8 cellular contexts compared by ENCODE assay signal in the genomic region with DNA sequence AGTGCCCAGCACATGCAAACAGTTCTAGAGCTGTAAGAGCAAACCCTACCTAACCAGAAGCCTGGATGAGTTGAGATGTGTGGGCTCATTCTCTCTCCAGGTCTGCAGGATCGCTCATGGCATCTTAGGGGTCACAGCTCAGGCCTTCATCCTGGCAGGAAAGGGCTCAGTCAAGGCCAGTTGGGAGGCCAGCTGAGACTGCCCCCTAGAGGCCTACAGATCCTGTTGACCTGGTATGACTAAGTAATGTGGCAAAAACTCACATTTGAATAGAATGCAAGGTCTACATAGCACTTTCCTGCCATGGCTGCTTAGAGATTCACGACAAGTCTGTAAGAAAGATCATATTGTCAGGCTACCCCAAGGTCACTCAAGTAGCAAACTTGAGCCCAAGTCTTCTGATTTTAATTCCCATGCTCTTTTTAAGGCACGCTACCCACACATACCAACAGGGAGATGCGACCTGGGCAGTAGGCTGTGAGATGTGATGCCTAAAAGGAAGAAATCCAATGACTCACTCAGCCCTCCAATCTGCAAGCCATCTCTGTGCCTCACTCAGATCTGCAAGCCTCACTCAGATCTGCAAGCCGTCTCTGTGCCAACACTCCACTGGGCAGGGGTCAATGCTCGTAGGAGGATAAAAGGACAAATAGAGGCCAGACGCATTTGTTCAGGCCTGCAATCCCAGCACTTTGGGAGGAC. TPM values are rescaled to one million over a fixed set of nuclear protein-coding genes. Genes with fewer than 3 reads are reported as not detected.
A peak's percentile ranks its signal among the peaks of the same experiment; 100 is the strongest.
DNase-seq lines count a peak whose midpoint lies in the region; ATAC-seq and TF ChIP-seq lines count a peak whose summit lies in the region.

No MANE protein-coding gene starts in this region.

- CTCF ChIA-PET in activated CD8-positive, alpha-beta T cell treated with anti-CD3 and anti-CD28 coated beads, Interleukin-2, amount 10 ng/mL, durations not matched to agents 7 days and 5 days (lab: Charles Lee) = no interaction called here

- no peak overlapping the region for H3K4me3 Mint-ChIP-seq in activated CD8-positive, alpha-beta T cell treated with anti-CD3 and anti-CD28 coated beads, Interleukin-2, amount 10 ng/mL, durations not matched to agents 7 days and 5 days

- DNase-seq in NCI-H526 (lab: John Stamatoyannopoulos, UW) = peak; percentile 2 to 51
- no peak for DNase-seq in NCI-H526 treated with DMSO at 0.1 percent for 48 hours (lab: John Stamatoyannopoulos, UW)
- peak; percentile 17 for DNase-seq in LNCaP clone FGC (ENCODE audit: low read depth)
- DNase-seq in activated CD8-positive, alpha-beta T cell treated with anti-CD3 and anti-CD28 coated beads, Interleukin-2, amount 10 ng/mL, durations not matched to agents 7 days and 5 days = peak; percentile 24
- no peak for DNase-seq in kidney epithelial cell (ENCODE audit: low read depth)
- DNase-seq in activated effector memory CD4-positive, alpha-beta T cell treated with anti-CD3 and anti-CD28 coated beads, Interleukin-2, amount 50 U/mL, for 16 hours = no peak

- H3K4me1 Mint-ChIP-seq in activated CD8-positive, alpha-beta T cell treated with anti-CD3 and anti-CD28 coated beads, Interleukin-2, amount 10 ng/mL, durations not matched to agents 7 days and 5 days (ENCODE audit: low read depth) = no peaks in the 10 kb centered on the region

- no peaks in the 10 kb centered on the region for H3K27me3 ChIP-seq in kidney epithelial cell (ENCODE audit: control insufficient read depth, insufficient read depth, low read length)

- no peak overlapping the region for H3K27ac Mint-ChIP-seq in activated CD8-positive, alpha-beta T cell treated with anti-CD3 and anti-CD28 coated beads, Interleukin-2, amount 10 ng/mL, durations not matched to agents 7 days and 5 days

- peaks cover 7% of the 10 kb centered on the region for H3K9me3 Mint-ChIP-seq in activated CD8-positive, alpha-beta T cell treated with anti-CD3 and anti-CD28 coated beads, Interleukin-2, amount 10 ng/mL, durations not matched to agents 7 days and 5 days (ENCODE audit: insufficient read depth)

- H3K4me3 ChIP-seq in LNCaP clone FGC (ENCODE audit: low read depth, low read length) (no peak overlapping the region), kidney epithelial cell (ENCODE audit: low read depth, low read length) (no peak overlapping the region)

- ATAC-seq in activated CD8-positive, alpha-beta T cell treated with anti-CD3 and anti-CD28 coated beads, Interleukin-2, amount 10 ng/mL, durations not matched to agents 7 days and 5 days = no peak
- ATAC-seq in HG03378 (IDR thresholded peaks at IDR 0.05; ENCODE audit: unreplicated experiment) (no peak), GM21786 (IDR thresholded peaks at IDR 0.05; ENCODE audit: unreplicated experiment) (no peak)

- no peaks in the 10 kb centered on the region for H3K36me3 Mint-ChIP-seq in activated CD8-positive, alpha-beta T cell treated with anti-CD3 and anti-CD28 coated beads, Interleukin-2, amount 10 ng/mL, durations not matched to agents 7 days and 5 days (ENCODE audit: low read depth)

- POLR2A ChIA-PET in activated CD8-positive, alpha-beta T cell treated with anti-CD3 and anti-CD28 coated beads, Interleukin-2, amount 10 ng/mL, durations not matched to agents 7 days and 5 days (lab: Charles Lee) = no interaction called here

- H3K36me3 ChIP-seq in kidney epithelial cell (ENCODE audit: control insufficient read depth, insufficient read depth, low read length) = no peaks in the 10 kb centered on the region

- TF ChIP-seq CTCF in LNCaP clone FGC (IDR thresholded peaks at IDR 0.05; ENCODE audit: control insufficient read depth, extremely low read depth, insufficient read depth) (peak; percentile 57), kidney epithelial cell (IDR thresholded peaks at IDR 0.05; ENCODE audit: insufficient read depth, low read length, poor library complexity, severe bottlenecking) (peak; percentile 72)

- peaks cover 4% of the 10 kb centered on the region for H3K27me3 Mint-ChIP-seq in activated CD8-positive, alpha-beta T cell treated with anti-CD3 and anti-CD28 coated beads, Interleukin-2, amount 10 ng/mL, durations not matched to agents 7 days and 5 days (ENCODE audit: low read depth)

RNA-seq across cellular contexts. Expression of gene CAPN8, which starts 5.1 kb away (rescaled TPM):
- under 1 TPM in 1 of 2 experiments, not detected in 1; 0.08 TPM for total RNA-seq in activated CD8-positive, alpha-beta T cell treated with anti-CD3 and anti-CD28 coated beads, Interleukin-2, amount 10 ng/mL, durations not matched to agents 7 days and 5 days
- total RNA-seq in kidney epithelial cell = not detected in 2 replicates

RNA-seq across cellular contexts. Expression of gene CAPN2, which starts 41.7 kb away (rescaled TPM):
- 100 to 1,000 TPM; 176 to 178 TPM for total RNA-seq in activated CD8-positive, alpha-beta T cell treated with anti-CD3 and anti-CD28 coated beads, Interleukin-2, amount 10 ng/mL, durations not matched to agents 7 days and 5 days
- 258 and 261 TPM in 2 replicates for total RNA-seq in kidney epithelial cell

Comparison
In these comparisons a context has a peak if more than half of its experiments do, and no peak if none do; other contexts are left out.
1. DNase-seq: peak in NCI-H526 (2 of 2), LNCaP clone FGC (single experiment) and activated CD8-positive, alpha-beta T cell treated with anti-CD3 and anti-CD28 coated beads, Interleukin-2, amount 10 ng/mL, durations not matched to agents 7 days and 5 days (single experiment); none in NCI-H526 treated with DMSO at 0.1 percent for 48 hours (single experiment), kidney epithelial cell (single experiment) and activated effector memory CD4-positive, alpha-beta T cell treated with anti-CD3 and anti-CD28 coated beads, Interleukin-2, amount 50 U/mL, for 16 hours (single experiment).